ENCODE assay signal across 9 cellular contexts in genomic region chr6:30031381-30031780, GRCh38. TPM values are rescaled to one million over a fixed set of nuclear protein-coding genes. Genes with fewer than 3 reads are reported as not detected.
"Had no signal": no experiment of that assay in that cellular context is flagged by ENCODE, and none has a peak within 500 bp of the region (broad histone marks: within the 10 kb centered on the region; RNA-seq: fewer than 3 reads in every experiment).

No MANE protein-coding gene starts in this region.

- ATAC-seq: GM12878 had no signal

- H3K4me3 ChIP-seq: GM12878 had no signal

- FAIRE-seq: G401.6, GM12878, GM12891, GM12892, GM18507, GM19239 had no signal

- DNase-seq: GDM1, GF-D8 had no signal

RNA-seq across cellular contexts. Expression of gene RNF39, which starts 44.2 kb away (rescaled TPM):
- total RNA-seq: G401, GM12878 had no signal
